ENCODE assay signal across 13 cellular contexts in the genomic region with DNA sequence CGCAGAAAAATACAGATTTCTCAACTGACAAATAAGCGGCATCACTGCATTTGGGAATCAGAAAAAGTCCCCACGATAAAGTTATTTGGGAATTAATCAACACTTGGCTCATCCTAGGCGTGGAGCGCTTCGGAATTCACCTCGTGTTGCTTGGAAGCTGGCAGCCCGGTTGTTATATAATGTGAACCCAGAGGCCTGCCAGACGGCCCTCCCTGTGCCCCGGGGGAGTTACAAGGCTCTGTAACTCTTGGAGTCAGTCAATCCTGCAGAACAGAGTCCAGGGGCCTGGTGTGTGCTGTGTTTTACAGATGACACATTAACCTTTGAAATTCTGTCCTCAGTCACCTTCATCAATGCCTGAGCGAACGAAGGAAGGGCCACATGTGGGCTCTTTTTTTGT.
A peak's percentile ranks its signal among the peaks of the same experiment; 100 is the strongest.
DNase-seq lines count a peak whose midpoint lies in the region; ATAC-seq, FAIRE-seq and TF ChIP-seq lines count a peak whose summit lies in the region.
"Had no signal": no experiment of that assay in that cellular context is flagged by ENCODE, and none has a peak within 500 bp of the region (broad histone marks: within the 10 kb centered on the region; RNA-seq: fewer than 3 reads in every experiment).

No MANE protein-coding gene starts in this region.

- peak overlapping the region in 5 of 7 donors; percentile 51 to 81 (median 76) for H3K4me3 Mint-ChIP-seq in CD8-positive, alpha-beta memory T cell
- H3K4me3 Mint-ChIP-seq in chondrocyte (ENCODE audit: unreplicated experiment): no peak overlapping the region
- H3K4me3 Mint-ChIP-seq: activated naive CD4-positive, alpha-beta T cell treated with anti-CD3 and anti-CD28 coated beads, Interleukin-2, amount 10 ng/mL, durations not matched to agents 7 days and 5 days; memory B cell had no signal

- FAIRE-seq in D721Med (lab: Jason Lieb, UNC): no peak

- no peaks in the 10 kb centered on the region for H3K27me3 ChIP-seq in CD8-positive, alpha-beta memory T cell (ENCODE audit: insufficient read depth, low read length, poor library complexity, severe bottlenecking)

- TF ChIP-seq CTCF in cardiac fibroblast (IDR thresholded peaks at IDR 0.05; ENCODE audit: low read depth, low read length) (no peak), D721Med (IDR thresholded peaks at IDR 0.05; ENCODE audit: insufficient read depth, missing control alignments) (no peak), chondrocyte (IDR thresholded peaks at IDR 0.05) (no peak)

- no peak for DNase-seq in CD8-positive, alpha-beta memory T cell
- DNase-seq in cardiac fibroblast (ENCODE audit: low read depth in 2 of 2): peak; percentile 44 to 50
- DNase-seq in islet precursor cell: peak; percentile 92
- DNase-seq in sciatic nerve (ENCODE audit: low spot score): peak; percentile 68
- no peak for DNase-seq in D721Med (ENCODE audit: insufficient read length, low spot score)
- no peak for DNase-seq in chondrocyte (ENCODE audit: low spot score)
- DNase-seq in activated CD4-positive, alpha-beta T cell treated with anti-CD3 and anti-CD28 coated beads, Interleukin-2, amount 50 U/mL, for 1 hour: no peak
- no peak for DNase-seq in inferior parietal cortex (ENCODE audit: extremely low spot score)
- DNase-seq: activated CD4-positive, alpha-beta T cell treated with anti-CD3 and anti-CD28 coated beads for 1 hour; activated naive CD4-positive, alpha-beta T cell treated with anti-CD3 and anti-CD28 coated beads, Interleukin-2, amount 10 ng/mL, durations not matched to agents 7 days and 5 days; KG1; NCI-H2227 treated with DMSO at 0.1 percent for 48 hours had no signal

- no peaks in the 10 kb centered on the region for H3K9me3 Mint-ChIP-seq in CD8-positive, alpha-beta memory T cell
- H3K9me3 Mint-ChIP-seq in chondrocyte (ENCODE audit: low read depth): no peaks in the 10 kb centered on the region
- H3K9me3 Mint-ChIP-seq: activated naive CD4-positive, alpha-beta T cell treated with anti-CD3 and anti-CD28 coated beads, Interleukin-2, amount 10 ng/mL, durations not matched to agents 7 days and 5 days; memory B cell had no signal

- POLR2A ChIA-PET in CD8-positive, alpha-beta memory T cell (lab: Charles Lee): interaction anchor here (1.0 kb wide), 1 partner anchor 99 kb away, joined by 3 read pairs; no protein-coding TSS in a partner anchor

- H3K4me1 Mint-ChIP-seq in CD8-positive, alpha-beta memory T cell: peaks cover 84 to 95% (median 94%) of the 10 kb centered on the region in 3 donors
- peaks cover 18% of the 10 kb centered on the region for H3K4me1 Mint-ChIP-seq in chondrocyte (ENCODE audit: low read depth)

- no peaks in the 10 kb centered on the region for H3K9me3 ChIP-seq in CD8-positive, alpha-beta memory T cell (ENCODE audit: low read length)

- CTCF ChIA-PET in CD8-positive, alpha-beta memory T cell (lab: Charles Lee): interaction anchor here (1.7 to 3.2 kb wide), 3 partner anchors 12 to 113 kb away, joined by 7 to 25 read pairs (median 13); no protein-coding TSS in a partner anchor

- H3K4me1 ChIP-seq in CD8-positive, alpha-beta memory T cell (ENCODE audit: insufficient read depth, low read length): peaks cover 50% of the 10 kb centered on the region

- intact Hi-C loops in sciatic nerve (cut with DNase I): no loop called here

- no peak overlapping the region for H3K27ac ChIP-seq in CD8-positive, alpha-beta memory T cell (ENCODE audit: low read depth, low read length)

- H3K27me3 Mint-ChIP-seq in CD8-positive, alpha-beta memory T cell: no peaks in the 10 kb centered on the region
- no peaks in the 10 kb centered on the region for H3K27me3 Mint-ChIP-seq in chondrocyte (ENCODE audit: low read depth)
- H3K27me3 Mint-ChIP-seq: activated naive CD4-positive, alpha-beta T cell treated with anti-CD3 and anti-CD28 coated beads, Interleukin-2, amount 10 ng/mL, durations not matched to agents 7 days and 5 days; memory B cell had no signal

- H3K36me3 ChIP-seq in CD8-positive, alpha-beta memory T cell (ENCODE audit: insufficient read depth, low read length): peaks cover 4% of the 10 kb centered on the region

- peaks cover 4 to 17% (median 6%) of the 10 kb centered on the region in 3 donors for H3K36me3 Mint-ChIP-seq in CD8-positive, alpha-beta memory T cell
- no peaks in the 10 kb centered on the region for H3K36me3 Mint-ChIP-seq in chondrocyte (ENCODE audit: low read depth)

- ATAC-seq in sciatic nerve: peak; percentile 57

- H3K4me3 ChIP-seq in CD8-positive, alpha-beta memory T cell (ENCODE audit: low read length): no peak overlapping the region
- H3K4me3 ChIP-seq in cardiac fibroblast (replicated peaks in 1 of 2; ENCODE audit: low read depth in 2 of 2, low read length in 2 of 2): no peak overlapping the region

- H3K27ac Mint-ChIP-seq in CD8-positive, alpha-beta memory T cell: peak overlapping the region; percentile 50 to 98 (median 90)
- no peak overlapping the region for H3K27ac Mint-ChIP-seq in chondrocyte (ENCODE audit: unreplicated experiment)
- H3K27ac Mint-ChIP-seq: memory B cell had no signal

Comparison
In these comparisons a context has a peak if more than half of its experiments do, and no peak if none do; other contexts are left out.
1. DNase-seq: peak in cardiac fibroblast (2 of 2), islet precursor cell (single experiment) and sciatic nerve (single experiment); none in CD8-positive, alpha-beta memory T cell (0 of 5), D721Med (single experiment), chondrocyte (single experiment), activated CD4-positive, alpha-beta T cell treated with anti-CD3 and anti-CD28 coated beads, Interleukin-2, amount 50 U/mL, for 1 hour (single experiment) and inferior parietal cortex (single experiment).